Comparison of ENCODE assay signal across 11 cellular contexts in genomic region chr2:240782221-240782885, GRCh38.
"Had no signal": no experiment of that assay in that cellular context is flagged by ENCODE, and none has a peak within 500 bp of the region (broad histone marks: within the 10 kb centered on the region; RNA-seq: fewer than 3 reads in every experiment).

No MANE protein-coding gene starts in this region.

- H3K36me3 ChIP-seq: stomach, tibial artery had no signal

- DNase-seq: activated T-cell treated with anti-CD3 and anti-CD28 coated beads, Interleukin-2, amount 50 U/mL, for 1 hour; amniotic stem cell; hippocampal formation; kidney glomerular epithelial cell; naive B cell; stimulated activated CD4-positive, alpha-beta T cell treated with anti-CD3 and anti-CD28 coated beads, Interleukin-2, amount 100 ng/mL, for 48 hours; stimulated activated CD8-positive, alpha-beta memory T cell treated with anti-CD3 and anti-CD28 coated beads, Interleukin-4, amount 100 ng/mL, for 48 hours; stomach; T-helper 2 cell; tibial artery had no signal

- H3K27ac ChIP-seq: stomach, tibial artery had no signal

- H3K9me3 ChIP-seq: stomach, tibial artery had no signal

- H3K4me3 ChIP-seq: lung, stomach, tibial artery had no signal

- H3K4me1 ChIP-seq: stomach, tibial artery had no signal
